In the genomic region with DNA sequence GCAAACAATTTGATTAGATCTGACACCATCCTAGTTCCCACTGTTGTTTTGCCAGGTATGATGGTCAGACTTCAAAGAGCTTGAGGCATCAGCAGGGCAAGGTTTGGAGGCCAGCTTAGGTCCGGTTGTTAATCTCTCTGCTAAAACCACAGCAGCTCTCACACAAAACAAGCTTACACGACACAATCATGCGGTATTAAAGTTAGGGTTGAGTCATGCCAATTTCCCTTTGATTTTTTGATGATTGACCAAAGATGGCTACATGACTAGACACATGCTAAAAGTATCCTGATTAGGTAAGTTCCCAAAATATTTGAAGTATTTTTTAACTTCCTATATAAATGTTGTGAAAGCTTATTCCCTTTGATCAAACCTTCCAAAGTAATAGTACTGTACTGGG, we compare ENCODE assay signal across 14 cellular contexts.
DNase-seq lines count a peak whose midpoint lies in the region; ATAC-seq and TF ChIP-seq lines count a peak whose summit lies in the region.
"Had no signal": no experiment of that assay in that cellular context is flagged by ENCODE, and none has a peak within 500 bp of the region (broad histone marks: within the 10 kb centered on the region; RNA-seq: fewer than 3 reads in every experiment).

No MANE protein-coding gene starts in this region.

- H2AFZ ChIP-seq in ACC112 (ENCODE audit: low read length, unreplicated experiment): peak overlapping the region; percentile 28

- H3K4me1 ChIP-seq in ACC112 (ENCODE audit: control insufficient read depth, insufficient read depth, low read length, unreplicated experiment): peaks cover 23% of the 10 kb centered on the region
- H3K4me1 ChIP-seq: BLaER1 had no signal

- H3K9me3 ChIP-seq in WERI-Rb-1 (ENCODE audit: severe bottlenecking): no peaks in the 10 kb centered on the region
- H3K9me3 ChIP-seq: BLaER1, tibial artery had no signal

- DNase-seq in HK-2 (ENCODE audit: unreplicated experiment) (peak; percentile 56), WERI-Rb-1 (peak; percentile 8), glomerular visceral epithelial cell (ENCODE audit: extremely low spot score) (peak; percentile 93), GF-D8 (lab: John Stamatoyannopoulos, UW) (no peak), cerebellar nuclear complex (lab: John Stamatoyannopoulos, UW) (no peak)
- DNase-seq: NCI-H1105, NCI-H526, tibial artery had no signal

- no peak for TF ChIP-seq CTCF in WERI-Rb-1 (IDR thresholded peaks at IDR 0.05; ENCODE audit: low read depth, low read length)

- H3K4me3 ChIP-seq in ACC112 (ENCODE audit: low read depth, low read length): no peak overlapping the region
- H3K4me3 ChIP-seq in WERI-Rb-1 (ENCODE audit: low read depth, low read length): no peak overlapping the region
- H3K4me3 ChIP-seq: BLaER1, skin epidermis, tibial artery had no signal

- H3K36me3 ChIP-seq in ACC112 (ENCODE audit: insufficient read depth, low read length): no peaks in the 10 kb centered on the region
- H3K36me3 ChIP-seq in WERI-Rb-1: no peaks in the 10 kb centered on the region
- H3K36me3 ChIP-seq: tibial artery had no signal

- H3K79me2 ChIP-seq in ACC112 (ENCODE audit: control insufficient read depth, insufficient read depth, low read length, unreplicated experiment): no peaks in the 10 kb centered on the region

- H3K27me3 ChIP-seq in ACC112 (ENCODE audit: insufficient read depth, low read length): no peaks in the 10 kb centered on the region
- no peaks in the 10 kb centered on the region for H3K27me3 ChIP-seq in WERI-Rb-1 (ENCODE audit: insufficient read depth, low read depth, severe bottlenecking)
- H3K27me3 ChIP-seq: BLaER1, tibial artery had no signal

- ATAC-seq in HG02884 (IDR thresholded peaks at IDR 0.05; ENCODE audit: unreplicated experiment): no peak
- ATAC-seq in HG03460 (IDR thresholded peaks at IDR 0.05; ENCODE audit: unreplicated experiment): no peak

- H3K27ac ChIP-seq in ACC112 (ENCODE audit: low read depth, low read length): peak overlapping the region; percentile 74
- no peak overlapping the region for H3K27ac ChIP-seq in WERI-Rb-1
- H3K27ac ChIP-seq: BLaER1, HL-60, tibial artery had no signal

Comparison
In these comparisons a context has a peak if more than half of its experiments do, and no peak if none do; other contexts are left out.
1. DNase-seq: peak in HK-2 (single experiment), WERI-Rb-1 (single experiment) and glomerular visceral epithelial cell (single experiment); none in GF-D8 (single experiment) and cerebellar nuclear complex (0 of 2).